In the genomic region with DNA sequence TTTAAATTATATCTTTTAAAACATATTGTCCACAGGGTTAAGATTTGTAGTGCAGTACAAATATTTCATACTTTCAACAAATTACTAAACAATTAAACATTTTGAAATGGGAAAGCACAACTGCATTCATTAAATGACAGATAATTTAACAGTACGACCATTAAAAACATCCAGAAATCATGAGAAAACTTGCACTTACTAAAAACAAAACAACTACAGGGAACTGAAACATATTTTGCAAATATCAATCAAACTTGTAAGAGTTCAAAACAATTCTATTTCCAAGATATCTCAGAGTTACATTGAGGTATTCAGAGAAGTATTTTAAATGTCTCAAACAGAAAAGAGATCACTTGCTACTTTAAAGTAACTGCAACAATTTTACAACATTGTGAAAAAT, we compare ENCODE assay signal across 7 cellular contexts.
"Had no signal": no experiment of that assay in that cellular context is flagged by ENCODE, and none has a peak within 500 bp of the region (broad histone marks: within the 10 kb centered on the region; RNA-seq: fewer than 3 reads in every experiment).

No MANE protein-coding gene starts in this region.

- H3K4me3 ChIP-seq: GM23338 had no signal

- ATAC-seq: GM23338, HepG2 had no signal

- H2AFZ ChIP-seq: GM23338 had no signal

- FAIRE-seq: H1, H54, HepG2 had no signal

- DNase-seq: H9, KBM-7 had no signal

- H3K27ac ChIP-seq: HL-60 had no signal

- H3K4me2 ChIP-seq: GM23338 had no signal
